17 cellular contexts compared by ENCODE assay signal in the genomic region with DNA sequence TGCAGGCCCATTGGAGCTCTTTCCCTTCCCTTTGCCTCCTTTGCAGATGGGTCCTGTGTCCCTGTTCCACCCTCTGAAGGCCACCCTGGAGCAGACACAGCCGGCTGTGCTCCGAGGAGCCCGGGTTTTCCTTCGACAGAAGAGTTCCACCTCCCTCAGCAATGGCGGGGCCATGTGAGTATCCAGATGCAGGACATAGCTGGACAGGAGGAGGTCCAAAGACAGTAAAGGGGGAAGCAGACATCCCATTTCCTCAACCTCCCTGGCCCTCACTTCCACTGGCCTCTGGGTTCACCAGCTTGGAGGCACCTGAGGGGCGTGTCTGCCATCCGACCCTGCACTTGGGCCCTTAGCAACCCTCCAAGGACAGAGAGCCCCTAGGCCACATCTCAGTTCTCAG.
DNase-seq lines count a peak whose midpoint lies in the region; ATAC-seq lines count a peak whose summit lies in the region.
"Had no signal": no experiment of that assay in that cellular context is flagged by ENCODE, and none has a peak within 500 bp of the region (broad histone marks: within the 10 kb centered on the region; RNA-seq: fewer than 3 reads in every experiment).

No MANE protein-coding gene starts in this region.

- intact Hi-C loops in cardiac septum (cut with DNase I) = no loop called here
- intact Hi-C loops in Right ventricle myocardium inferior (cut with DNase I) = no loop called here
- intact Hi-C loops in sciatic nerve (cut with DNase I) = no loop called here

- peak; percentile 50 for DNase-seq in cardiac septum (ENCODE audit: low spot score)
- no peak for DNase-seq in Right ventricle myocardium inferior (ENCODE audit: missing footprints)
- peak; percentile 37 for DNase-seq in islet precursor cell
- peak; percentile 25 for DNase-seq in sciatic nerve (ENCODE audit: low spot score)
- DNase-seq in NCI-H82 treated with DMSO at 0.1 percent for 48 hours (lab: John Stamatoyannopoulos, UW; ENCODE audit: unreplicated experiment) = no peak
- no peak for DNase-seq in DMS153 treated with DMSO at 0.1 percent for 48 hours (lab: John Stamatoyannopoulos, UW; ENCODE audit: unreplicated experiment)
- no peak for DNase-seq in stimulated activated CD4-positive, alpha-beta T cell treated with anti-CD3 and anti-CD28 coated beads, Interleukin-1b, Interleukin-23, amount 100 ng/mL, for 48 hours
- DNase-seq: BE2C; CD4-positive, CD25-positive, alpha-beta regulatory T cell; DMS 273 treated with DMSO at 0.1 percent for 48 hours; NCI-H1105; NCI-H146; NCI-H2029; NCI-H2227 treated with DMSO at 0.1 percent for 48 hours; NCI-H510A; NCI-H748 treated with DMSO at 0.1 percent for 48 hours; NK-92 treated with Interleukin-12 subunit alpha and Interleukin-12 subunit beta, amount 100 ng/mL, for 24 hours had no signal

- ATAC-seq in Right ventricle myocardium inferior (no peak), sciatic nerve (no peak)

Comparison
In these comparisons a context has a peak if more than half of its experiments do, and no peak if none do; other contexts are left out.
1. DNase-seq: peak in cardiac septum (single experiment), islet precursor cell (single experiment) and sciatic nerve (single experiment); none in Right ventricle myocardium inferior (single experiment), NCI-H82 treated with DMSO at 0.1 percent for 48 hours (single experiment), DMS153 treated with DMSO at 0.1 percent for 48 hours (single experiment) and stimulated activated CD4-positive, alpha-beta T cell treated with anti-CD3 and anti-CD28 coated beads, Interleukin-1b, Interleukin-23, amount 100 ng/mL, for 48 hours (single experiment).